25 cellular contexts compared by ENCODE assay signal in the genomic region with DNA sequence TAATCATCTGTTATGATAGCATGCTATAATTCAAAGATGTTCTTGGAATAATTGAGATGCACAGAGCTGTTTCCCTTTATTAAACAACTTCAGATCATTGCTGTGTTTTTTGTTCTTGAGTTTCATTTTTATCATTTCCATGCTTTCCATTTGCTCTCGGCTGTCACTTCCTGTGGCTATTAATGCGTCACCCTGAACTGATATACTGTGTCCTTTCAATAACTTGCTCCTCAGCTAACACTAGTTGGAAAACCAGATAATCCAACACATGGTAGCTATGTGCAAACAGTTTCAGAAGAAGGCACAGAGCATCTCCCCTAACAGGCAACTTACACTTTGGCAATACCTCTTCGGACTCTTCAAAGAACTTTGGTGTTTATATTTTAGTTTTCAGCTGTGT.
"Had no signal": no experiment of that assay in that cellular context is flagged by ENCODE, and none has a peak within 500 bp of the region (broad histone marks: within the 10 kb centered on the region; RNA-seq: fewer than 3 reads in every experiment).

No MANE protein-coding gene starts in this region.

- H3K27me3 Mint-ChIP-seq: T-cell had no signal

- H3K4me2 ChIP-seq: PC-9 had no signal

- ATAC-seq: HepG2, T-cell had no signal

- H3K4me3 ChIP-seq: PC-9, Peyer's patch, SJSA1, SK-N-MC had no signal

- H3K4me1 Mint-ChIP-seq: T-cell had no signal

- H3K27me3 ChIP-seq: Peyer's patch, SJSA1 had no signal

- H3K27ac Mint-ChIP-seq: T-cell had no signal

- H3K9me3 ChIP-seq: Peyer's patch, SJSA1 had no signal

- H3K36me3 ChIP-seq: Peyer's patch, SJSA1 had no signal

- H3K4me1 ChIP-seq: Peyer's patch, SJSA1 had no signal

- DNase-seq: IMR-90; Karpas-422; KG1; MM.1S; NCI-H1092 treated with DMSO at 0.1 percent for 48 hours; NCI-H1436; NCI-H187; NCI-H2029; NCI-H2081 treated with DMSO at 0.1 percent for 48 hours; NCI-H2171; NCI-H226; NCI-H446; NCI-H510A; NCI-H524 treated with DMSO at 0.1 percent for 48 hours; NCI-H69; NCI-H774; NK-92 treated with Interleukin-12 subunit alpha and Interleukin-12 subunit beta, amount 100 ng/mL, for 24 hours; PC-9; Peyer's patch; Right ventricle myocardium superior; SIG-M5; T-cell had no signal

- H3K4me3 Mint-ChIP-seq: T-cell had no signal

- H3K36me3 Mint-ChIP-seq: T-cell had no signal

- H3K27ac ChIP-seq: PC-9, Peyer's patch, SJSA1, SK-N-MC had no signal

- H2AFZ ChIP-seq: PC-9 had no signal
